ENCODE assay signal across 1 cellular context in genomic region chr6:119173249-119174084, GRCh38.
TF ChIP-seq lines count a peak whose summit lies in the region.

No MANE protein-coding gene starts in this region.

TF ChIP-seq in HCT116, 20 proteins besides CTCF, POLR2A, EP300 and RAD21 (continued from another document):
- TF ChIP-seq, protein P1, sequence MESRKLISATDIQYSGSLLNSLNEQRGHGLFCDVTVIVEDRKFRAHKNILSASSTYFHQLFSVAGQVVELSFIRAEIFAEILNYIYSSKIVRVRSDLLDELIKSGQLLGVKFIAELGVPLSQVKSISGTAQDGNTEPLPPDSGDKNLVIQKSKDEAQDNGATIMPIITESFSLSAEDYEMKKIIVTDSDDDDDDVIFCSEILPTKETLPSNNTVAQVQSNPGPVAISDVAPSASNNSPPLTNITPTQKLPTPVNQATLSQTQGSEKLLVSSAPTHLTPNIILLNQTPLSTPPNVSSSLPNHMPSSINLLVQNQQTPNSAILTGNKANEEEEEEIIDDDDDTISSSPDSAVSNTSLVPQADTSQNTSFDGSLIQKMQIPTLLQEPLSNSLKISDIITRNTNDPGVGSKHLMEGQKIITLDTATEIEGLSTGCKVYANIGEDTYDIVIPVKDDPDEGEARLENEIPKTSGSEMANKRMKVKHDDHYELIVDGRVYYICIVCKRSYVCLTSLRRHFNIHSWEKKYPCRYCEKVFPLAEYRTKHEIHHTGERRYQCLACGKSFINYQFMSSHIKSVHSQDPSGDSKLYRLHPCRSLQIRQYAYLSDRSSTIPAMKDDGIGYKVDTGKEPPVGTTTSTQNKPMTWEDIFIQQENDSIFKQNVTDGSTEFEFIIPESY (IDR thresholded peaks at IDR 0.05; ENCODE audit: extremely low read depth, insufficient replicate concordance, low read length): no peak
- no peak for TF ChIP-seq EZH2 (IDR thresholded peaks at IDR 0.05)
- no peak for TF ChIP-seq JUND (IDR thresholded peaks at IDR 0.05)
- TF ChIP-seq REST (IDR thresholded peaks at IDR 0.05; ENCODE audit: low read depth): no peak
- TF ChIP-seq TCF7L2 (IDR thresholded peaks at IDR 0.05; ENCODE audit: borderline replicate concordance, extremely low read depth, insufficient read depth, insufficient read length): no peak
- TF ChIP-seq FOSL1 (IDR thresholded peaks at IDR 0.05; ENCODE audit: low read depth): no peak
- TF ChIP-seq YY1 (IDR thresholded peaks at IDR 0.05; ENCODE audit: extremely low read depth, insufficient replicate concordance, low read depth, low read length): no peak
- TF ChIP-seq ELF1 (IDR thresholded peaks at IDR 0.05; ENCODE audit: borderline replicate concordance, low read depth): no peak
- no peak for TF ChIP-seq CEBPB (IDR thresholded peaks at IDR 0.05; ENCODE audit: low read depth)
- TF ChIP-seq CBX3 (IDR thresholded peaks at IDR 0.05; ENCODE audit: low read depth): no peak
- no peak for TF ChIP-seq POLR2AphosphoS5 (IDR thresholded peaks at IDR 0.05; ENCODE audit: low read depth, low read length)
- TF ChIP-seq, protein P2, sequence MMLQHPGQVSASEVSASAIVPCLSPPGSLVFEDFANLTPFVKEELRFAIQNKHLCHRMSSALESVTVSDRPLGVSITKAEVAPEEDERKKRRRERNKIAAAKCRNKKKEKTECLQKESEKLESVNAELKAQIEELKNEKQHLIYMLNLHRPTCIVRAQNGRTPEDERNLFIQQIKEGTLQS (IDR thresholded peaks at IDR 0.05): no peak
- TF ChIP-seq SRF (IDR thresholded peaks at IDR 0.05; ENCODE audit: low read depth): no peak
- no peak for TF ChIP-seq ZNF274 (IDR thresholded peaks at IDR 0.05; ENCODE audit: low read depth, low read length)
- TF ChIP-seq SIN3A (IDR thresholded peaks at IDR 0.05; ENCODE audit: low read depth): no peak
